8 cellular contexts compared by ENCODE assay signal in genomic region chr1:226125097-226125630, GRCh38.
A peak's percentile ranks its signal among the peaks of the same experiment; 100 is the strongest.
DNase-seq lines count a peak whose midpoint lies in the region; ATAC-seq, FAIRE-seq and TF ChIP-seq lines count a peak whose summit lies in the region.

No MANE protein-coding gene starts in this region.

- no peak overlapping the region for H3K27ac Mint-ChIP-seq in central memory CD8-positive, alpha-beta T cell (ENCODE audit: low read depth)

- peaks cover 40% of the 10 kb centered on the region for H3K4me1 Mint-ChIP-seq in central memory CD8-positive, alpha-beta T cell

- no peaks in the 10 kb centered on the region for H3K9me3 Mint-ChIP-seq in central memory CD8-positive, alpha-beta T cell

- no peaks in the 10 kb centered on the region for H3K27me3 Mint-ChIP-seq in central memory CD8-positive, alpha-beta T cell

- FAIRE-seq in G401.6 (lab: Jason Lieb, UNC) = peak; percentile 21

- TF ChIP-seq POLR2A in GM18505 (IDR thresholded peaks at IDR 0.05; ENCODE audit: borderline replicate concordance, extremely low read depth, insufficient read depth, insufficient read length) = no peak

- H3K4me3 Mint-ChIP-seq in central memory CD8-positive, alpha-beta T cell = no peak overlapping the region

- peak; percentile 23 for ATAC-seq in HG03097 (IDR thresholded peaks at IDR 0.05; ENCODE audit: low FRiP score, unreplicated experiment)
- peak; percentile 20 for ATAC-seq in central memory CD8-positive, alpha-beta T cell (replicated peaks; ENCODE audit: extremely low read depth, poor library complexity, severe bottlenecking)
- ATAC-seq in GM18505 (IDR thresholded peaks at IDR 0.05; ENCODE audit: unreplicated experiment) = no peak

- peaks cover 7% of the 10 kb centered on the region for H3K36me3 Mint-ChIP-seq in central memory CD8-positive, alpha-beta T cell (ENCODE audit: insufficient read depth)

- DNase-seq in NCI-H510A (lab: John Stamatoyannopoulos, UW) (peak; percentile 70), left kidney (ENCODE audit: low read depth, low spot score) (peak; percentile 94)
- DNase-seq in activated CD4-positive, alpha-beta T cell treated with anti-CD3 and anti-CD28 coated beads for 1 hour = peak; percentile 80
- peak; percentile 73 to 87 for DNase-seq in central memory CD8-positive, alpha-beta T cell (ENCODE audit: low spot score in 2 of 2)
- peak; percentile 92 to 95 for DNase-seq in stimulated activated CD4-positive, alpha-beta T cell treated with anti-CD3 and anti-CD28 coated beads, Interleukin-2, amount 100 ng/mL, for 48 hours
